ENCODE assay signal across 21 cellular contexts in the genomic region with DNA sequence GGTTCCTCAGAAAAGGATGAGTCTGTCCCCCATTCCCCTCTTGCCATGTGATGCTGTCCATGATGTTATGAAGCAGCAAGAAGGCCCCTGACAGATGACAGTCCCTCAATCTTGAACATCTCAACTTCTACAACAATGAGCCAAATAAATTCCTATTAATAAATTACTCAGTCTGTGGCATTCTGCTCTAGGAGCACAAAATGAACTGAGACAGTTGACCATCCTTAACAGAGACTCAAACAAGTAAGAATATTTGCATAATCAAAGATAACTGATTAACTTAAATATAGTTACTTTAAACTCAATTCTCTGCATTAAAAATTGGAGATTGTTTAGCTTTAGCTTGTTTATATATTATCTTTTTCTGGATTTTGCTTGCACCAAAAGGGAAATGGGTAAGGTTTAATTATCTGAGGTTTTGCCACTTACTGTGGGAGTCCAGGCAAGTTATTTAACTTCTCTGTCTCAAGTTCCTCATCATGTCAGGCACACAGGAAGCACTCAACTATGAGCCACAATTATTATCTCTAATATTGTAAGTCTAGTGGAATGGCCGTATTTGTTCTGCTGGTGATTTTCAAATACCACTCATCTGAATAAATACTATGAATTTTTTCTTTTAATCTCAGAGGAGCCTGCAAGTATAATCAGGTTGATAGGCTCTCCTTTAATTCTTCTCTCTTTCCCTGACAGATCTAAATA.
DNase-seq lines count a peak whose midpoint lies in the region; ATAC-seq, FAIRE-seq and TF ChIP-seq lines count a peak whose summit lies in the region.
"Had no signal": no experiment of that assay in that cellular context is flagged by ENCODE, and none has a peak within 500 bp of the region (broad histone marks: within the 10 kb centered on the region; RNA-seq: fewer than 3 reads in every experiment).

No MANE protein-coding gene starts in this region.

- TF ChIP-seq CTCF in H9 (conservative IDR thresholded peaks at IDR 0.05) (no peak), RWPE2 (IDR thresholded peaks at IDR 0.05; ENCODE audit: poor library complexity, severe bottlenecking) (no peak), fibroblast of the aortic adventitia (IDR thresholded peaks at IDR 0.05; ENCODE audit: insufficient read depth, low read length) (no peak), BE2C (IDR thresholded peaks at IDR 0.05; ENCODE audit: low read depth, low read length) (no peak)

- no peaks in the 10 kb centered on the region for H3K23me2 ChIP-seq in H9 (ENCODE audit: insufficient read length, low read depth, low read length, poor library complexity, severe bottlenecking)

- H3K9me3 Mint-ChIP-seq in H9, result no peaks in the 10 kb centered on the region
- H3K9me3 Mint-ChIP-seq: activated CD4-positive, alpha-beta T cell treated with anti-CD3 and anti-CD28 coated beads, Interleukin-2, amount 10 ng/mL, durations not matched to agents 24 days and 14 days; CD4-positive, alpha-beta T cell had no signal

- H3K4me3 ChIP-seq in RWPE2 (ENCODE audit: severe bottlenecking) (no peak overlapping the region), fibroblast of the aortic adventitia (ENCODE audit: low read depth, low read length) (no peak overlapping the region), BE2C (ENCODE audit: low read depth, low read length) (no peak overlapping the region)
- H3K4me3 ChIP-seq: uterus had no signal

- H3K27ac ChIP-seq in H9 (ENCODE audit: insufficient read length, low read depth, low read length) (no peak overlapping the region), RWPE2 (ENCODE audit: poor library complexity, severe bottlenecking) (peak overlapping the region; percentile 88)
- H3K27ac ChIP-seq: HL-60, uterus had no signal

- H2BK5ac ChIP-seq in H9 (ENCODE audit: insufficient read length, low read length), result no peak overlapping the region

- H2BK120ac ChIP-seq in H9 (ENCODE audit: low read depth, low read length, poor library complexity, severe bottlenecking), result no peak overlapping the region

- H3K79me1 ChIP-seq in H9 (ENCODE audit: insufficient read depth, low read depth, low read length, poor library complexity, severe bottlenecking), result peaks cover 5% of the 10 kb centered on the region

- H3K36me3 ChIP-seq in RWPE2 (ENCODE audit: low read depth) (no peaks in the 10 kb centered on the region), BE2C (no peaks in the 10 kb centered on the region; the same call in 1 of the 2 replicates)
- H3K36me3 ChIP-seq: uterus had no signal

- peaks cover 77 to 88% of the 10 kb centered on the region in 2 experiments for H3K4me1 Mint-ChIP-seq in H9

- H3K56ac ChIP-seq in H9 (ENCODE audit: insufficient read length, low read depth, low read length), result no peak overlapping the region

- H2AK5ac ChIP-seq in H9 (ENCODE audit: insufficient read length, low read length), result no peak overlapping the region

- H3K27me3 ChIP-seq in H9 (ENCODE audit: insufficient read depth, low read length) (no peaks in the 10 kb centered on the region), RWPE2 (ENCODE audit: insufficient read depth, poor library complexity, severe bottlenecking) (no peaks in the 10 kb centered on the region), BE2C (no peaks in the 10 kb centered on the region)
- H3K27me3 ChIP-seq: uterus had no signal

- peak; percentile 45 for FAIRE-seq in GM18507 (lab: Jason Lieb, UNC)
- FAIRE-seq: GM12891, TTC549 had no signal

- ATAC-seq in RWPE2 (ENCODE audit: low read depth) (no peak), GM21737 (IDR thresholded peaks at IDR 0.05; ENCODE audit: unreplicated experiment) (no peak)

- H3K14ac ChIP-seq in H9 (ENCODE audit: insufficient read depth, low read length), result no peak overlapping the region

- H3K23ac ChIP-seq in H9 (ENCODE audit: insufficient read length, low read depth, low read length), result no peak overlapping the region

- H3K4ac ChIP-seq in H9 (ENCODE audit: low read depth, low read length), result no peak overlapping the region

- no peak overlapping the region for H3K9ac ChIP-seq in H9 (ENCODE audit: extremely low read depth, insufficient read length, low read length)

- H2BK20ac ChIP-seq in H9 (ENCODE audit: low read depth, low read length, poor library complexity, severe bottlenecking), result no peak overlapping the region

- no peaks in the 10 kb centered on the region for H3K27me3 Mint-ChIP-seq in H9 (ENCODE audit: low read depth)
- H3K27me3 Mint-ChIP-seq: CD4-positive, alpha-beta T cell had no signal

- H3K9me3 ChIP-seq in H9 (ENCODE audit: control insufficient read depth, low read depth, low read length), result no peaks in the 10 kb centered on the region
- no peaks in the 10 kb centered on the region for H3K9me3 ChIP-seq in RWPE2 (ENCODE audit: severe bottlenecking)
- no peaks in the 10 kb centered on the region for H3K9me3 ChIP-seq in BE2C
- H3K9me3 ChIP-seq: uterus had no signal

- H2BK12ac ChIP-seq in H9 (ENCODE audit: insufficient read length, low read depth, low read length), result no peak overlapping the region

- no peak overlapping the region for H3K4me3 Mint-ChIP-seq in H9
- H3K4me3 Mint-ChIP-seq: activated CD4-positive, alpha-beta T cell treated with anti-CD3 and anti-CD28 coated beads, Interleukin-2, amount 10 ng/mL, durations not matched to agents 24 days and 14 days; CD4-positive, alpha-beta T cell had no signal

- DNase-seq in GM18507 (ENCODE audit: extremely low spot score, insufficient read length, low read depth), result no peak
- no peak for DNase-seq in H9
- DNase-seq in RWPE2 (ENCODE audit: low spot score), result no peak
- peak; percentile 32 for DNase-seq in fibroblast of the aortic adventitia (ENCODE audit: low read depth)
- no peak for DNase-seq in stimulated activated CD4-positive, alpha-beta T cell treated with anti-CD3 and anti-CD28 coated beads, Interleukin-4, amount 100 ng/mL, for 24 hours
- no peak for DNase-seq in BE2C
- no peak for DNase-seq in iPS-NIHi11 (ENCODE audit: low spot score)
- DNase-seq: activated CD4-positive, alpha-beta T cell treated with anti-CD3 and anti-CD28 coated beads, Interleukin-2, amount 10 ng/mL, durations not matched to agents 24 days and 14 days; caudate nucleus; CD4-positive, alpha-beta T cell; DMS153; glutamatergic neuron; NCI-H1930; NCI-H345; NK-92 treated with Interleukin-12 subunit alpha and Interleukin-12 subunit beta, amount 100 ng/mL, for 24 hours; retina; uterus had no signal

- H3T11ph ChIP-seq in H9 (ENCODE audit: low read length), result no peak overlapping the region

- no peaks in the 10 kb centered on the region; a peak in 1 of 7 replicates for H3K36me3 Mint-ChIP-seq in H9 (ENCODE audit: insufficient read depth in 1 of 3, low read depth in 3 of 3)

- peaks cover 13% of the 10 kb centered on the region; the same call in 1 of the 2 replicates for H3K4me1 ChIP-seq in H9 (ENCODE audit: insufficient read depth, low read length)
- H3K4me1 ChIP-seq in RWPE2 (ENCODE audit: insufficient read depth, poor library complexity, severe bottlenecking), result peaks cover 66% of the 10 kb centered on the region
- H3K4me1 ChIP-seq in BE2C, result peaks cover 46% of the 10 kb centered on the region

- H3K4me2 ChIP-seq in H9 (ENCODE audit: insufficient read depth, insufficient read length, low read length), result no peak overlapping the region

- H4K5ac ChIP-seq in H9 (ENCODE audit: insufficient read length, low read depth, low read length), result no peak overlapping the region

- no peaks in the 10 kb centered on the region for H4K20me1 ChIP-seq in H9 (ENCODE audit: control insufficient read depth, insufficient read depth, insufficient read length)

- H2AFZ ChIP-seq in H9 (ENCODE audit: low read length), result no peak overlapping the region

- H3K18ac ChIP-seq in H9 (ENCODE audit: insufficient read length, low read depth, low read length), result no peak overlapping the region

- peak overlapping the region in 2 of 3 experiments; percentile 58 to 76; a peak in 3 of 7 replicates for H3K27ac Mint-ChIP-seq in H9
- H3K27ac Mint-ChIP-seq: activated CD4-positive, alpha-beta T cell treated with anti-CD3 and anti-CD28 coated beads, Interleukin-2, amount 10 ng/mL, durations not matched to agents 24 days and 14 days; CD4-positive, alpha-beta T cell had no signal

- H2BK15ac ChIP-seq in H9 (ENCODE audit: low read depth, low read length), result no peak overlapping the region

- H4K91ac ChIP-seq in H9 (ENCODE audit: insufficient read length, low read depth, low read length), result no peak overlapping the region

- H3K79me2 ChIP-seq in H9 (ENCODE audit: insufficient read depth, low read length), result peaks cover 5% of the 10 kb centered on the region; the same call in 1 of the 2 replicates

- WGBS in H9 (ENCODE audit: extremely low coverage, insufficient read length, low lambda C conversion rate), result no CpG with 5 or more reads among the region's 1 CpG

- no peak overlapping the region for H4K8ac ChIP-seq in H9 (replicated peaks; ENCODE audit: insufficient read length, low read depth, low read length)
